ENCODE assay signal across 22 cellular contexts in genomic region chr10:66833861-66834260, GRCh38.
"Had no signal": no experiment of that assay in that cellular context is flagged by ENCODE, and none has a peak within 500 bp of the region (broad histone marks: within the 10 kb centered on the region; RNA-seq: fewer than 3 reads in every experiment).

No MANE protein-coding gene starts in this region.

- H3K9me3 Mint-ChIP-seq: activated T-helper 1 cell treated with anti-CD3 and anti-CD28 coated beads, Interleukin-12 subunit alpha, Interleukin-12 subunit beta, Interleukin-2, Interleukin-4 antibody, amounts not matched to agents 30 ng/mL and 10 ng/mL and 1 ng/mL, durations not matched to agents 14 hours and 24 hours and 36 hours; endodermal cell; nephron had no signal

- H3K36me3 Mint-ChIP-seq: activated naive CD4-positive, alpha-beta T cell treated with anti-CD3 and anti-CD28 coated beads, Interleukin-2, amount 50 U/mL, for 72 hours; immature natural killer cell; stimulated activated naive B cell treated with anti-CD40 and anti-IgM and Interleukin-4, amounts not matched to agents 10 μg/mL and 1 μg/mL and 100 μg/mL, for 72 hours had no signal

- H3K36me3 ChIP-seq: adrenal gland, thoracic aorta, upper lobe of left lung, WERI-Rb-1 had no signal

- H3K27me3 ChIP-seq: adrenal gland, dorsolateral prefrontal cortex, upper lobe of left lung had no signal

- DNase-seq: activated CD4-positive, alpha-beta T cell treated with anti-CD3 and anti-CD28 coated beads for 1 hour; activated CD4-positive, alpha-beta T cell treated with anti-CD3 and anti-CD28 coated beads, Interleukin-2, amount 50 U/mL, for 4 hours; activated gamma-delta T cell treated with Interleukin-2 at 50 U/mL for 16 hours; activated T-cell treated with anti-CD3 and anti-CD28 coated beads for 4 hours; adrenal gland; caudate nucleus; dorsolateral prefrontal cortex; endodermal cell; erythroblast; immature natural killer cell; left cardiac atrium; occipital lobe; posterior cingulate gyrus; retina; stimulated activated naive B cell treated with anti-CD40 and anti-IgM and Interleukin-4, amounts not matched to agents 10 μg/mL and 1 μg/mL and 100 μg/mL, for 72 hours; T-helper 2 cell; upper lobe of left lung; WERI-Rb-1 had no signal

- H3K4me3 ChIP-seq: adrenal gland, dorsolateral prefrontal cortex, thoracic aorta, upper lobe of left lung had no signal

- H3K4me3 Mint-ChIP-seq: activated T-helper 1 cell treated with anti-CD3 and anti-CD28 coated beads, Interleukin-12 subunit alpha, Interleukin-12 subunit beta, Interleukin-2, Interleukin-4 antibody, amounts not matched to agents 30 ng/mL and 10 ng/mL and 1 ng/mL, durations not matched to agents 14 hours and 24 hours and 36 hours; endodermal cell; immature natural killer cell; nephron; stimulated activated naive B cell treated with anti-CD40 and anti-IgM and Interleukin-4, amounts not matched to agents 10 μg/mL and 1 μg/mL and 100 μg/mL, for 72 hours had no signal

- H3K27me3 Mint-ChIP-seq: stimulated activated naive B cell treated with anti-CD40 and anti-IgM and Interleukin-4, amounts not matched to agents 10 μg/mL and 1 μg/mL and 100 μg/mL, for 72 hours had no signal

- H3K27ac ChIP-seq: adrenal gland, dorsolateral prefrontal cortex, thoracic aorta, upper lobe of left lung, WERI-Rb-1 had no signal

- H3K4me1 ChIP-seq: adrenal gland, upper lobe of left lung had no signal

- ATAC-seq: activated naive CD4-positive, alpha-beta T cell treated with anti-CD3 and anti-CD28 coated beads, Interleukin-2, amount 50 U/mL, for 72 hours; left cardiac atrium; stimulated activated naive B cell treated with anti-CD40 and anti-IgM and Interleukin-4, amounts not matched to agents 10 μg/mL and 1 μg/mL and 100 μg/mL, for 72 hours had no signal

- H3K4me1 Mint-ChIP-seq: immature natural killer cell; stimulated activated naive B cell treated with anti-CD40 and anti-IgM and Interleukin-4, amounts not matched to agents 10 μg/mL and 1 μg/mL and 100 μg/mL, for 72 hours had no signal

- H3K27ac Mint-ChIP-seq: activated naive CD4-positive, alpha-beta T cell treated with anti-CD3 and anti-CD28 coated beads, Interleukin-2, amount 50 U/mL, for 72 hours; activated T-helper 1 cell treated with anti-CD3 and anti-CD28 coated beads, Interleukin-12 subunit alpha, Interleukin-12 subunit beta, Interleukin-2, Interleukin-4 antibody, amounts not matched to agents 30 ng/mL and 10 ng/mL and 1 ng/mL, durations not matched to agents 14 hours and 24 hours and 36 hours; endodermal cell; immature natural killer cell; nephron; stimulated activated naive B cell treated with anti-CD40 and anti-IgM and Interleukin-4, amounts not matched to agents 10 μg/mL and 1 μg/mL and 100 μg/mL, for 72 hours had no signal

- H3K9me3 ChIP-seq: adrenal gland, thoracic aorta, upper lobe of left lung had no signal
